Comparison of ENCODE assay signal across 1 cellular context in genomic region chr6:31948306-31948705, GRCh38.
TF ChIP-seq lines count a peak whose summit lies in the region.

No MANE protein-coding gene starts in this region.

TF ChIP-seq in K562, 482 proteins besides CTCF, POLR2A, EP300 and RAD21 (continues in another document):
- TF ChIP-seq NR4A1 (CRISPR knock-in tag; IDR thresholded peaks at IDR 0.05) (no peak), NR4A1 (tag; IDR thresholded peaks at IDR 0.05) (no peak; the same call in 1 of the 2 replicates), ETV5 (CRISPR knock-in tag; IDR thresholded peaks at IDR 0.05; ENCODE audit: low read depth) (no peak), MTA2 (IDR thresholded peaks at IDR 0.05; ENCODE audit: low read depth) (0 out of 2 replicates have a peak, but pooled peaks have one; percentile 14), SMARCA4 (IDR thresholded peaks at IDR 0.05) (no peak), SMAD1 (IDR thresholded peaks at IDR 0.05; ENCODE audit: low read depth, low read length, partially characterized antibody) (no peak), TAF15 (IDR thresholded peaks at IDR 0.05; ENCODE audit: low read depth, low read length) (no peak), E2F4 (CRISPR knock-in tag; IDR thresholded peaks at IDR 0.05; ENCODE audit: low read depth) (0 out of 2 replicates have a peak, but pooled peaks have one; percentile 40), SMAD3 (CRISPR knock-in tag; conservative IDR thresholded peaks at IDR 0.05) (no peak), TSHZ1 (CRISPR knock-in tag; IDR thresholded peaks at IDR 0.05) (no peak), NKRF (IDR thresholded peaks at IDR 0.05; ENCODE audit: borderline replicate concordance) (no peak), MGA (IDR thresholded peaks at IDR 0.05) (no peak), TRIM28 (IDR thresholded peaks at IDR 0.05) (0 out of 2 replicates have a peak, but pooled peaks have one; percentile 18), CXXC5 (CRISPR knock-in tag; IDR thresholded peaks at IDR 0.05) (no peak), MCM5 (IDR thresholded peaks at IDR 0.05; ENCODE audit: low read depth) (no peak), E4F1 (CRISPR knock-in tag; IDR thresholded peaks at IDR 0.05; ENCODE audit: borderline replicate concordance) (no peak), ATF7 (IDR thresholded peaks at IDR 0.05) (no peak), ZNF511 (CRISPR knock-in tag; IDR thresholded peaks at IDR 0.05) (no peak), ZNF134 (CRISPR knock-in tag; conservative IDR thresholded peaks at IDR 0.05) (no peak), CREB3L1 (IDR thresholded peaks at IDR 0.05; ENCODE audit: borderline replicate concordance, low read depth) (no peak), PCBP2 (IDR thresholded peaks at IDR 0.05; ENCODE audit: low read depth, low read length, poor library complexity, severe bottlenecking) (no peak), GABPA (tag; conservative IDR thresholded peaks at IDR 0.05; ENCODE audit: low read depth) (no peak), PHF21A (IDR thresholded peaks at IDR 0.05; ENCODE audit: borderline replicate concordance, low read depth) (0 out of 2 replicates have a peak, but pooled peaks have one; percentile 24), ZKSCAN3 (CRISPR knock-in tag; IDR thresholded peaks at IDR 0.05) (no peak), BRF1 (IDR thresholded peaks at IDR 0.05; ENCODE audit: borderline replicate concordance, extremely low read depth, insufficient read length) (no peak), CGGBP1 (CRISPR knock-in tag; IDR thresholded peaks at IDR 0.05) (no peak), THRAP3 (IDR thresholded peaks at IDR 0.05; ENCODE audit: borderline replicate concordance) (no peak), HNRNPLL (IDR thresholded peaks at IDR 0.05; ENCODE audit: low read depth, low read length, poor library complexity, severe bottlenecking) (no peak), CREBBP (IDR thresholded peaks at IDR 0.05; ENCODE audit: low read depth, low read length) (no peak), ATF4 (CRISPR knock-in tag; IDR thresholded peaks at IDR 0.05) (no peak), ZNF12 (CRISPR knock-in tag; IDR thresholded peaks at IDR 0.05) (no peak), NELFE (IDR thresholded peaks at IDR 0.05; ENCODE audit: insufficient read depth, insufficient read length) (no peak), CBX5 (IDR thresholded peaks at IDR 0.05; ENCODE audit: borderline replicate concordance, low read depth) (no peak), FOSL1 (tag; conservative IDR thresholded peaks at IDR 0.05) (no peak)
